Comparison of ENCODE assay signal across 16 cellular contexts in genomic region chr21:16370176-16370575, GRCh38.
"Had no signal": no experiment of that assay in that cellular context is flagged by ENCODE, and none has a peak within 500 bp of the region (broad histone marks: within the 10 kb centered on the region; RNA-seq: fewer than 3 reads in every experiment).

No MANE protein-coding gene starts in this region.

- H3K27ac Mint-ChIP-seq: activated naive CD8-positive, alpha-beta T cell treated with anti-CD3 and anti-CD28 coated beads for 36 hours; endodermal cell; neural progenitor cell; stimulated activated naive CD8-positive, alpha-beta T cell treated with anti-CD3 and anti-CD28 coated beads, Interleukin-15, amount 100 ng/mL, for 72 hours had no signal

- H3K36me3 Mint-ChIP-seq: activated naive CD8-positive, alpha-beta T cell treated with anti-CD3 and anti-CD28 coated beads for 36 hours had no signal

- H3K27me3 Mint-ChIP-seq: activated naive CD8-positive, alpha-beta T cell treated with anti-CD3 and anti-CD28 coated beads for 36 hours; stimulated activated naive CD8-positive, alpha-beta T cell treated with anti-CD3 and anti-CD28 coated beads, Interleukin-15, amount 100 ng/mL, for 72 hours had no signal

- H3K4me3 ChIP-seq: neural progenitor cell, ovary, testis had no signal

- H3K36me3 ChIP-seq: brain microvascular endothelial cell, neural progenitor cell, ovary had no signal

- H3K27me3 ChIP-seq: brain microvascular endothelial cell, neural progenitor cell, ovary, testis had no signal

- H3K4me1 Mint-ChIP-seq: activated naive CD8-positive, alpha-beta T cell treated with anti-CD3 and anti-CD28 coated beads for 36 hours; endodermal cell; neural progenitor cell; stimulated activated naive CD8-positive, alpha-beta T cell treated with anti-CD3 and anti-CD28 coated beads, Interleukin-15, amount 100 ng/mL, for 72 hours had no signal

- DNase-seq: activated CD4-positive, alpha-beta T cell treated with anti-CD3 and anti-CD28 coated beads for 1 hour; activated CD4-positive, alpha-beta T cell treated with anti-CD3 and anti-CD28 coated beads, Interleukin-2, amount 50 U/mL, for 48 hours; activated gamma-delta T cell; activated naive CD8-positive, alpha-beta T cell treated with anti-CD3 and anti-CD28 coated beads for 36 hours; activated T-cell treated with anti-CD3 and anti-CD28 coated beads, Interleukin-2, amount 50 U/mL, for 4 hours; brain microvascular endothelial cell; cerebellar nuclear complex; dermis blood vessel endothelial cell; endodermal cell; erythroblast; hippocampal formation; ovary; stimulated activated CD4-positive, alpha-beta T cell treated with anti-CD3 and anti-CD28 coated beads, Interleukin-4, amount 100 ng/mL, for 4 hours; stimulated activated naive CD8-positive, alpha-beta T cell treated with anti-CD3 and anti-CD28 coated beads, Interleukin-15, amount 100 ng/mL, for 72 hours; testis had no signal

- ATAC-seq: activated T-cell treated with anti-CD3 and anti-CD28 coated beads, Interleukin-2, amount 50 U/mL, for 4 hours; stimulated activated naive CD8-positive, alpha-beta T cell treated with anti-CD3 and anti-CD28 coated beads, Interleukin-15, amount 100 ng/mL, for 72 hours had no signal

- H3K4me1 ChIP-seq: neural progenitor cell had no signal

- H3K9me3 Mint-ChIP-seq: activated naive CD8-positive, alpha-beta T cell treated with anti-CD3 and anti-CD28 coated beads for 36 hours; activated T-cell treated with anti-CD3 and anti-CD28 coated beads, Interleukin-2, amount 50 U/mL, for 4 hours; endodermal cell; stimulated activated naive CD8-positive, alpha-beta T cell treated with anti-CD3 and anti-CD28 coated beads, Interleukin-15, amount 100 ng/mL, for 72 hours had no signal

- H3K4me3 Mint-ChIP-seq: activated naive CD8-positive, alpha-beta T cell treated with anti-CD3 and anti-CD28 coated beads for 36 hours; activated T-cell treated with anti-CD3 and anti-CD28 coated beads, Interleukin-2, amount 50 U/mL, for 4 hours; endodermal cell; neural progenitor cell; stimulated activated naive CD8-positive, alpha-beta T cell treated with anti-CD3 and anti-CD28 coated beads, Interleukin-15, amount 100 ng/mL, for 72 hours had no signal

- H3K9me3 ChIP-seq: ovary, testis had no signal

- H3K27ac ChIP-seq: brain microvascular endothelial cell, neural progenitor cell, ovary, testis had no signal
